Comparison of ENCODE assay signal across 9 cellular contexts in genomic region chr10:70169011-70169410, GRCh38. TPM values are rescaled to one million over a fixed set of nuclear protein-coding genes. Genes with fewer than 3 reads are reported as not detected.
DNase-seq lines count a peak whose midpoint lies in the region; ATAC-seq and TF ChIP-seq lines count a peak whose summit lies in the region.
"Had no signal": no experiment of that assay in that cellular context is flagged by ENCODE, and none has a peak within 500 bp of the region (broad histone marks: within the 10 kb centered on the region; RNA-seq: fewer than 3 reads in every experiment).

No MANE protein-coding gene starts in this region.

- intact Hi-C loops in body of pancreas (cut with DNase I): no loop called here

- H3K27me3 ChIP-seq in subcutaneous abdominal adipose tissue (ENCODE audit: control insufficient read depth in 5 of 5, insufficient read depth in 4 of 5, low read length in 5 of 5): no peaks in the 10 kb centered on the region
- H3K27me3 ChIP-seq in body of pancreas: no peaks in the 10 kb centered on the region

- TF ChIP-seq CTCF in body of pancreas (IDR thresholded peaks at IDR 0.05): no peak

- CTCF ChIA-PET in activated CD4-positive, alpha-beta T cell treated with anti-CD3 and anti-CD28 coated beads, Interleukin-2, amount 10 ng/mL, durations not matched to agents 7 days and 5 days (lab: Charles Lee): interaction anchor here (1.0 to 2.0 kb wide), 4 partner anchors 13 to 64 kb away, joined by 3 to 8 read pairs (median 4); partner anchors contain the start of genes PPA1 and TYSND1

- DNase-seq in activated CD4-positive, alpha-beta T cell treated with anti-CD3 and anti-CD28 coated beads, Interleukin-2, amount 10 ng/mL, durations not matched to agents 7 days and 5 days: no peak
- DNase-seq in activated CD4-positive, alpha-beta T cell treated with anti-CD3 and anti-CD28 coated beads for 48 hours: no peak
- DNase-seq in activated naive CD4-positive, alpha-beta T cell treated with anti-CD3 and anti-CD28 coated beads, Interleukin-2, amount 50 U/mL, for 72 hours (ENCODE audit: low spot score in 2 of 2): no peak
- DNase-seq in iris pigment epithelial cell (ENCODE audit: low read depth): peak; percentile 39
- DNase-seq in NCI-H774 (lab: John Stamatoyannopoulos, UW): no peak
- DNase-seq in body of pancreas: no peak
- DNase-seq: midbrain had no signal

- 14 to 27% methylated on average over 2 of the region's 2 CpGs for WGBS in body of pancreas, 2 donors

- H3K27ac Mint-ChIP-seq in activated CD4-positive, alpha-beta T cell treated with anti-CD3 and anti-CD28 coated beads, Interleukin-2, amount 10 ng/mL, durations not matched to agents 7 days and 5 days: peak overlapping the region; percentile 97
- H3K27ac Mint-ChIP-seq in activated naive CD4-positive, alpha-beta T cell treated with anti-CD3 and anti-CD28 coated beads, Interleukin-2, amount 50 U/mL, for 72 hours: peak overlapping the region; percentile 94 to 95

- POLR2A ChIA-PET in activated CD4-positive, alpha-beta T cell treated with anti-CD3 and anti-CD28 coated beads, Interleukin-2, amount 10 ng/mL, durations not matched to agents 7 days and 5 days (lab: Charles Lee): interaction anchor here (1.2 kb wide), 1 partner anchor 23 kb away, joined by 3 read pairs; the partner anchor contains the start of gene TYSND1

- H3K4me3 Mint-ChIP-seq in activated CD4-positive, alpha-beta T cell treated with anti-CD3 and anti-CD28 coated beads, Interleukin-2, amount 10 ng/mL, durations not matched to agents 7 days and 5 days: peak overlapping the region; percentile 84

- peak overlapping the region in 4 of 5 donors; percentile 92 to 99 (median 96) for H3K9ac ChIP-seq in subcutaneous abdominal adipose tissue (ENCODE audit: low read length in 5 of 5)

- H3K4me1 ChIP-seq in subcutaneous abdominal adipose tissue (ENCODE audit: control insufficient read depth in 5 of 5, insufficient read depth in 5 of 5, low read length in 5 of 5) (peaks cover 4 to 59% (median 55%) of the 10 kb centered on the region in 5 donors), body of pancreas (peaks cover 24% of the 10 kb centered on the region)

- no peaks in the 10 kb centered on the region for H3K27me3 Mint-ChIP-seq in activated CD4-positive, alpha-beta T cell treated with anti-CD3 and anti-CD28 coated beads, Interleukin-2, amount 10 ng/mL, durations not matched to agents 7 days and 5 days

- peak overlapping the region; percentile 97 to 100 (median 99) for H3K4me3 ChIP-seq in subcutaneous abdominal adipose tissue (ENCODE audit: low read depth in 1 of 5, low read length in 5 of 5)
- H3K4me3 ChIP-seq in body of pancreas: peak overlapping the region in 1 of 2 donors; percentile 94

- no peak for TF ChIP-seq POLR2A in body of pancreas (IDR thresholded peaks at IDR 0.05)

- H3K27ac ChIP-seq in subcutaneous abdominal adipose tissue (ENCODE audit: low read depth, low read length) (peak overlapping the region; percentile 95), body of pancreas (no peak overlapping the region)

- H3K36me3 Mint-ChIP-seq in activated CD4-positive, alpha-beta T cell treated with anti-CD3 and anti-CD28 coated beads, Interleukin-2, amount 10 ng/mL, durations not matched to agents 7 days and 5 days (ENCODE audit: low read depth): peaks cover 31% of the 10 kb centered on the region
- peaks cover 11 to 39% of the 10 kb centered on the region in 2 donors for H3K36me3 Mint-ChIP-seq in activated naive CD4-positive, alpha-beta T cell treated with anti-CD3 and anti-CD28 coated beads, Interleukin-2, amount 50 U/mL, for 72 hours

- peaks cover 62% of the 10 kb centered on the region for H3K4me1 Mint-ChIP-seq in activated CD4-positive, alpha-beta T cell treated with anti-CD3 and anti-CD28 coated beads, Interleukin-2, amount 10 ng/mL, durations not matched to agents 7 days and 5 days

- H3K36me3 ChIP-seq in subcutaneous abdominal adipose tissue (ENCODE audit: control insufficient read depth in 5 of 5, insufficient read depth in 5 of 5, low read length in 5 of 5): peaks cover 0 to 13% (median 4%) of the 10 kb centered on the region in 5 donors
- H3K36me3 ChIP-seq in body of pancreas (replicated peaks in 1 of 2; ENCODE audit: insufficient read depth in 1 of 2, low read depth in 2 of 2): no peaks in the 10 kb centered on the region

- ATAC-seq in activated naive CD4-positive, alpha-beta T cell treated with anti-CD3 and anti-CD28 coated beads, Interleukin-2, amount 50 U/mL, for 72 hours: no peak
- ATAC-seq in body of pancreas (no peak), GM19395 (IDR thresholded peaks at IDR 0.05; ENCODE audit: unreplicated experiment) (no peak)

- no peaks in the 10 kb centered on the region for H3K9me3 ChIP-seq in subcutaneous abdominal adipose tissue (ENCODE audit: control insufficient read depth in 5 of 5, low read length in 5 of 5)
- H3K9me3 ChIP-seq in body of pancreas: no peaks in the 10 kb centered on the region

- peaks cover 4% of the 10 kb centered on the region for H3K9me3 Mint-ChIP-seq in activated CD4-positive, alpha-beta T cell treated with anti-CD3 and anti-CD28 coated beads, Interleukin-2, amount 10 ng/mL, durations not matched to agents 7 days and 5 days
- H3K9me3 Mint-ChIP-seq in activated naive CD4-positive, alpha-beta T cell treated with anti-CD3 and anti-CD28 coated beads, Interleukin-2, amount 50 U/mL, for 72 hours: no peaks in the 10 kb centered on the region

RNA-seq across cellular contexts. Expression of gene SAR1A, which starts 1.3 kb away (rescaled TPM):
- 100 to 1,000 TPM; 102 to 119 TPM for total RNA-seq in activated CD4-positive, alpha-beta T cell treated with anti-CD3 and anti-CD28 coated beads, Interleukin-2, amount 10 ng/mL, durations not matched to agents 7 days and 5 days
- 100 to 1,000 TPM in 1 of 2 donors, 10 to 100 TPM in 1; 76.2 to 105 TPM for total RNA-seq in activated naive CD4-positive, alpha-beta T cell treated with anti-CD3 and anti-CD28 coated beads, Interleukin-2, amount 50 U/mL, for 72 hours
- total RNA-seq in body of pancreas: 10 to 100 TPM; 26.0 to 29.8 TPM

RNA-seq across cellular contexts. Expression of gene TYSND1, which starts 22.5 kb away (rescaled TPM):
- total RNA-seq in activated CD4-positive, alpha-beta T cell treated with anti-CD3 and anti-CD28 coated beads, Interleukin-2, amount 10 ng/mL, durations not matched to agents 7 days and 5 days: 10 to 100 TPM; 11.6 to 14.3 TPM
- 10 to 100 TPM in 1 of 2 donors, 1 to 10 TPM in 1; 6.4 to 15.4 TPM for total RNA-seq in activated naive CD4-positive, alpha-beta T cell treated with anti-CD3 and anti-CD28 coated beads, Interleukin-2, amount 50 U/mL, for 72 hours
- total RNA-seq in body of pancreas: 10 to 100 TPM; 16.2 to 17.6 TPM

RNA-seq across cellular contexts. Expression of gene AIFM2, which starts 36.4 kb away (rescaled TPM):
- total RNA-seq in activated CD4-positive, alpha-beta T cell treated with anti-CD3 and anti-CD28 coated beads, Interleukin-2, amount 10 ng/mL, durations not matched to agents 7 days and 5 days: 1 to 10 TPM; 2.5 to 3.3 TPM
- total RNA-seq in activated naive CD4-positive, alpha-beta T cell treated with anti-CD3 and anti-CD28 coated beads, Interleukin-2, amount 50 U/mL, for 72 hours: 10 to 100 TPM in 1 of 2 donors, 1 to 10 TPM in 1; 5.1 to 10.5 TPM
- 10 to 100 TPM in 1 of 2 donors, 1 to 10 TPM in 1; 4.2 to 12.2 TPM for total RNA-seq in body of pancreas
